ENCODE assay signal across 28 cellular contexts in the genomic region with DNA sequence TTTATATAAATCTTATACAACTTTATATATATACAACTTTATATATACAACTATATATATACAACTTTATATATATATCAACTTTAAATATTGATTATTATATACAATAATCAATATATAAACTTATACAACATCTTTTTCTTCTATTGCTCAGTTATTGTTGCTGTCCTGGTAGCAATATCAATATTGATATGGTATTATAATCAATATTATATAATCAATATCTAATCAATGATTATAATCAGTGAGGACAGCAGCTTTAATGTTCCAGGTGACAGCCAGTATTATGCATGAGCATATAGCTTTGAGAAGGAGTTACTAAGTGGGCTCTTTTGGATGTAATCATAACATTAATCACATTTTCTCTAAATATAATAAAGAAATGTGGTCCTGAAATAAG.
"Had no signal": no experiment of that assay in that cellular context is flagged by ENCODE, and none has a peak within 500 bp of the region (broad histone marks: within the 10 kb centered on the region; RNA-seq: fewer than 3 reads in every experiment).

No MANE protein-coding gene starts in this region.

- H3K36me3 Mint-ChIP-seq: naive thymus-derived CD8-positive, alpha-beta T cell; stimulated activated effector memory CD8-positive, alpha-beta T cell treated with anti-CD3 and anti-CD28 coated beads, Interleukin-12 subunit alpha, Interleukin-12 subunit beta, amount 100 ng/mL, for 72 hours; stimulated activated naive B cell treated with anti-CD40 and anti-IgM and Interleukin-4, amounts not matched to agents 10 μg/mL and 1 μg/mL and 100 μg/mL, for 72 hours had no signal

- H3K4me3 Mint-ChIP-seq: naive thymus-derived CD8-positive, alpha-beta T cell; natural killer cell treated with Interleukin-12 subunit alpha and Interleukin-12 subunit beta and Interleukin-15 and Interleukin-18, amount 100 ng/mL, for 72 hours; nephron progenitor cell; neural crest cell; stimulated activated effector memory CD8-positive, alpha-beta T cell treated with anti-CD3 and anti-CD28 coated beads, Interleukin-12 subunit alpha, Interleukin-12 subunit beta, amount 100 ng/mL, for 72 hours; stimulated activated naive B cell treated with anti-CD40 and anti-IgM and Interleukin-4, amounts not matched to agents 10 μg/mL and 1 μg/mL and 100 μg/mL, for 72 hours; stimulated activated naive CD8-positive, alpha-beta T cell treated with anti-CD3 and anti-CD28 coated beads, Interleukin-15, Interleukin-2, amounts not matched to agents 100 ng/mL and 50 ng/mL, for 24 hours had no signal

- H3K4me1 ChIP-seq: pancreas, psoas muscle, right lobe of liver, sigmoid colon, stomach, thyroid gland, upper lobe of left lung, vagina had no signal

- H3K27ac Mint-ChIP-seq: naive thymus-derived CD8-positive, alpha-beta T cell; natural killer cell treated with Interleukin-12 subunit alpha and Interleukin-12 subunit beta and Interleukin-15 and Interleukin-18, amount 100 ng/mL, for 72 hours; nephron progenitor cell; stimulated activated effector memory CD8-positive, alpha-beta T cell treated with anti-CD3 and anti-CD28 coated beads, Interleukin-12 subunit alpha, Interleukin-12 subunit beta, amount 100 ng/mL, for 72 hours; stimulated activated naive B cell treated with anti-CD40 and anti-IgM and Interleukin-4, amounts not matched to agents 10 μg/mL and 1 μg/mL and 100 μg/mL, for 72 hours; stimulated activated naive CD8-positive, alpha-beta T cell treated with anti-CD3 and anti-CD28 coated beads, Interleukin-15, Interleukin-2, amounts not matched to agents 100 ng/mL and 50 ng/mL, for 24 hours had no signal

- H3K27me3 Mint-ChIP-seq: natural killer cell treated with Interleukin-12 subunit alpha and Interleukin-12 subunit beta and Interleukin-15 and Interleukin-18, amount 100 ng/mL, for 72 hours; stimulated activated naive B cell treated with anti-CD40 and anti-IgM and Interleukin-4, amounts not matched to agents 10 μg/mL and 1 μg/mL and 100 μg/mL, for 72 hours; stimulated activated naive CD8-positive, alpha-beta T cell treated with anti-CD3 and anti-CD28 coated beads, Interleukin-15, Interleukin-2, amounts not matched to agents 100 ng/mL and 50 ng/mL, for 24 hours had no signal

- H3K36me3 ChIP-seq: neutrophil, pancreas, right lobe of liver, sigmoid colon, stomach, thoracic aorta, thyroid gland, tibial nerve, upper lobe of left lung, vagina had no signal

- H3K9me3 ChIP-seq: neutrophil, pancreas, psoas muscle, right lobe of liver, sigmoid colon, stomach, thoracic aorta, thyroid gland, tibial nerve, upper lobe of left lung, vagina had no signal

- H3K27ac ChIP-seq: neutrophil, pancreas, psoas muscle, right lobe of liver, sigmoid colon, stomach, thoracic aorta, thyroid gland, tibial nerve, upper lobe of left lung, vagina had no signal

- FAIRE-seq: urothelium cell line had no signal

- DNase-seq: naive thymus-derived CD8-positive, alpha-beta T cell; nephron progenitor cell; nucleus accumbens; pancreas; psoas muscle; right cardiac atrium; right lobe of liver; sigmoid colon; small intestine; stimulated activated CD4-positive, alpha-beta T cell treated with anti-CD3 and anti-CD28 coated beads, Interleukin-15, amount 100 ng/mL, for 24 hours; stimulated activated CD4-positive, alpha-beta T cell treated with anti-CD3 and anti-CD28 coated beads, Interleukin-2, amount 100 ng/mL, for 24 hours; stimulated activated CD4-positive, alpha-beta T cell treated with anti-CD3 and anti-CD28 coated beads, Interleukin-2, amount 100 ng/mL, for 48 hours; stimulated activated CD4-positive, alpha-beta T cell treated with anti-CD3 and anti-CD28 coated beads, Interleukin-4, amount 100 ng/mL, for 24 hours; stimulated activated naive B cell treated with anti-CD40 and anti-IgM and Interleukin-4, amounts not matched to agents 10 μg/mL and 1 μg/mL and 100 μg/mL, for 72 hours; stimulated activated naive CD4-positive, alpha-beta T cell treated with Interleukin-2 at 50 U/mL for 16 hours; stomach; thyroid gland; trophoblast cell; upper lobe of left lung had no signal

- H3K27me3 ChIP-seq: neutrophil, pancreas, right lobe of liver, sigmoid colon, stomach, thyroid gland, tibial nerve, upper lobe of left lung, vagina had no signal

- ATAC-seq: naive thymus-derived CD8-positive, alpha-beta T cell; natural killer cell treated with Interleukin-12 subunit alpha and Interleukin-12 subunit beta and Interleukin-15 and Interleukin-18, amount 100 ng/mL, for 72 hours; pancreas; psoas muscle; right cardiac atrium; right lobe of liver; stimulated activated effector memory CD8-positive, alpha-beta T cell treated with anti-CD3 and anti-CD28 coated beads, Interleukin-12 subunit alpha, Interleukin-12 subunit beta, amount 100 ng/mL, for 72 hours; stimulated activated naive B cell treated with anti-CD40 and anti-IgM and Interleukin-4, amounts not matched to agents 10 μg/mL and 1 μg/mL and 100 μg/mL, for 72 hours had no signal

- H3K4me1 Mint-ChIP-seq: naive thymus-derived CD8-positive, alpha-beta T cell; stimulated activated effector memory CD8-positive, alpha-beta T cell treated with anti-CD3 and anti-CD28 coated beads, Interleukin-12 subunit alpha, Interleukin-12 subunit beta, amount 100 ng/mL, for 72 hours; stimulated activated naive B cell treated with anti-CD40 and anti-IgM and Interleukin-4, amounts not matched to agents 10 μg/mL and 1 μg/mL and 100 μg/mL, for 72 hours had no signal

- H3K4me3 ChIP-seq: pancreas, psoas muscle, right lobe of liver, sigmoid colon, stomach, thoracic aorta, thyroid gland, tibial nerve, upper lobe of left lung, vagina had no signal
